Comparison of ENCODE assay signal across 7 cellular contexts in the genomic region with DNA sequence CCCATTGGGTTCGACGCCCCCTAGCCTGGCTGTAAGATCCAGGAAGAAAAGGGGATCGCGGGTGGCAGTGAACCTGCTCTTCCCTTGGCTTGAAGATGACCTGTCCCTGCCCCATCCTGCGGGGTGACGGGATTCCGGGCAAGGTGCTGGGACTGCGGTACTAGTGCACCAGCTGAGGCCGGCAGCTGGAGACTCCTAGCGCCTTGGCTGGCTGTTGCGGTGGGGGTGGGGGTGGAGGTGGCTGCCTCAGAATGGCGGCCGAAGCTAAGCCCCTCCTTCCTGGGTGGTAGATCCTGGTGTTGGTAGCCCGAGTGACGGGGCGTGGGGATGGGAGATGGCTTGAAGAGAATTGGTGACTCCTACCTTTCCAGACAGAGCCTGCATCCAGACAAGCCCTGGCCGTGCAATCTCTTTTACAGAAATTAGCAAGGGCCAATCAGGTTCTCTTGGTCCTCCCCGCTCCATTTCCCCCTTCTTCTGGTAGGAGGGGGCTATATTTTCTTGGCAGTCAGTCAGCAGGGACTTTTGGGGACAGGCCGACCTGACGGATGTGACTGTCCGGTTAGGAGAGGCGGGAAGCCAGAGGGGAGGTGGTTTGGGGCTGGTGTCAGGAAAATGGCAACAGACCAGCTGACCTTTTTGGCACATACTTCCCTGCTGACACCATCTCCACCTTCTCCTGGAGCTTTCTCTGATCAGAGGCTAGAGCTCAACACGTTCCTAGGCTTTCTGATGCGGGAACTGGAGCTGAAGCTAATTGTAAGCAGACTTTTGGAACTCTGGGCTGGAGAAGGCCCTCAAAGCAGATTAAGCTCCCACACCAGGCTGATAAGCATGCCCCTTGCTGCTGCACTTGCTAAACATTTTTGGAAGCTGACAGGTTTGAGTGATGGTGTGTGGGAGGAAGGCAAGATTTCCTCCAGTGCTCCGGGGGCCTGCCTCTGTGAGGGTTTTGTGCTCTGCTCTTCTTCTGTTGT. TPM values are rescaled to one million over a fixed set of nuclear protein-coding genes. Genes with fewer than 3 reads are reported as not detected.
DNase-seq lines count a peak whose midpoint lies in the region; ATAC-seq and TF ChIP-seq lines count a peak whose summit lies in the region.

No MANE protein-coding gene starts in this region.

- CTCF ChIA-PET in activated B cell treated with CpG ODN at 0.5 μM for 24 hours (lab: Charles Lee): no interaction called here

- peak overlapping the region; percentile 47 for H2AFZ ChIP-seq in osteoblast (ENCODE audit: low read length)

- no peaks in the 10 kb centered on the region for H3K36me3 ChIP-seq in osteoblast (ENCODE audit: insufficient read depth, low read length)

- ATAC-seq in activated B cell treated with CpG ODN at 0.5 μM for 24 hours (ENCODE audit: low read depth) (no peak), GM21528 (IDR thresholded peaks at IDR 0.05; ENCODE audit: low FRiP score, unreplicated experiment) (no peak), GM19463 (IDR thresholded peaks at IDR 0.05; ENCODE audit: unreplicated experiment) (no peak)

- H3K79me2 ChIP-seq in osteoblast (ENCODE audit: insufficient read depth, low read length): peaks cover 57% of the 10 kb centered on the region

- H3K9me3 Mint-ChIP-seq in activated B cell treated with CpG ODN at 0.5 μM for 24 hours: no peaks in the 10 kb centered on the region

- peak overlapping the region; percentile 87 for H3K4me3 ChIP-seq in osteoblast (ENCODE audit: insufficient read depth, low read length)

- no peaks in the 10 kb centered on the region for H3K36me3 Mint-ChIP-seq in activated B cell treated with CpG ODN at 0.5 μM for 24 hours (ENCODE audit: low read depth)

- DNase-seq in HS-27A (ENCODE audit: low read depth) (peak; percentile 63), activated B cell treated with CpG ODN at 0.5 μM for 24 hours (no peak), foreskin melanocyte (peak; percentile 45), osteoblast (ENCODE audit: insufficient read length, low spot score, missing footprints) (peak; percentile 82), MV-4-11 (lab: John Stamatoyannopoulos, UW) (no peak)

- TF ChIP-seq CTCF in activated B cell treated with CpG ODN at 0.5 μM for 24 hours (IDR thresholded peaks at IDR 0.05) (no peak), osteoblast (IDR thresholded peaks at IDR 0.05; ENCODE audit: extremely low read depth, low read depth, low read length) (no peak)

- POLR2A ChIA-PET in activated B cell treated with CpG ODN at 0.5 μM for 24 hours (lab: Charles Lee): no interaction called here

- no peaks in the 10 kb centered on the region for H3K9me3 ChIP-seq in osteoblast (ENCODE audit: low read depth, low read length)

- H3K27ac ChIP-seq in osteoblast (ENCODE audit: low read depth, low read length): peak overlapping the region; percentile 95

- H3K27me3 ChIP-seq in osteoblast (ENCODE audit: insufficient read depth, low read length): no peaks in the 10 kb centered on the region

- H3K27ac Mint-ChIP-seq in activated B cell treated with CpG ODN at 0.5 μM for 24 hours: no peak overlapping the region

- H3K4me2 ChIP-seq in osteoblast (ENCODE audit: insufficient read depth, low read length): peak overlapping the region; percentile 94

- H4K20me1 ChIP-seq in osteoblast (ENCODE audit: insufficient read depth, low read length): peaks cover 2% of the 10 kb centered on the region

- peak overlapping the region; percentile 79 for H3K4me3 Mint-ChIP-seq in activated B cell treated with CpG ODN at 0.5 μM for 24 hours

- peaks cover 25% of the 10 kb centered on the region for H3K4me1 Mint-ChIP-seq in activated B cell treated with CpG ODN at 0.5 μM for 24 hours

- H3K27me3 Mint-ChIP-seq in activated B cell treated with CpG ODN at 0.5 μM for 24 hours: peaks cover 41% of the 10 kb centered on the region

- H3K4me1 ChIP-seq in osteoblast (ENCODE audit: insufficient read depth, low read length): peaks cover 38% of the 10 kb centered on the region

- intact Hi-C loops in activated B cell treated with CpG ODN at 0.5 μM for 24 hours (cut with micrococcal nuclease): loop anchor here (2.0 kb wide), 1 partner anchor 598 kb away; a partner anchor contains a TSS

RNA-seq across cellular contexts. Expression of a gene that starts 2.0 kb away (rescaled TPM):
- total RNA-seq in activated B cell treated with CpG ODN at 0.5 μM for 24 hours (9.0 and 10.3 TPM in 2 replicates), osteoblast (8.7 and 12.4 TPM in 2 replicates)

Comparison
In these comparisons a context has a peak if more than half of its experiments do, and no peak if none do; other contexts are left out.
1. DNase-seq: peak in HS-27A (single experiment), foreskin melanocyte (single experiment) and osteoblast (single experiment); none in activated B cell treated with CpG ODN at 0.5 μM for 24 hours (single experiment) and MV-4-11 (single experiment).